In genomic region chr14:85531141-85531593, GRCh38 we compare ENCODE assay signal across 2 cellular contexts.
TF ChIP-seq lines count a peak whose summit lies in the region.

No MANE protein-coding gene starts in this region.

TF ChIP-seq in liver, 16 proteins besides CTCF, POLR2A, EP300 and RAD21 (continued from another document):
- TF ChIP-seq ZBTB33 (IDR thresholded peaks at IDR 0.05) (no peak), HNF4A (conservative IDR thresholded peaks at IDR 0.05) (no peak), REST (IDR thresholded peaks at IDR 0.05) (no peak), TAF1 (conservative IDR thresholded peaks at IDR 0.05) (no peak), GABPA (IDR thresholded peaks at IDR 0.05 in 1 of 2, conservative IDR thresholded peaks at IDR 0.05 in 1 of 2) (no peak)

TF ChIP-seq in HepG2, 621 proteins besides CTCF, POLR2A, EP300 and RAD21 (continued from another document):
- no peak for TF ChIP-seq RXRA (CRISPR knock-in tag; IDR thresholded peaks at IDR 0.05)
